1 cellular context compared by ENCODE assay signal in the genomic region with DNA sequence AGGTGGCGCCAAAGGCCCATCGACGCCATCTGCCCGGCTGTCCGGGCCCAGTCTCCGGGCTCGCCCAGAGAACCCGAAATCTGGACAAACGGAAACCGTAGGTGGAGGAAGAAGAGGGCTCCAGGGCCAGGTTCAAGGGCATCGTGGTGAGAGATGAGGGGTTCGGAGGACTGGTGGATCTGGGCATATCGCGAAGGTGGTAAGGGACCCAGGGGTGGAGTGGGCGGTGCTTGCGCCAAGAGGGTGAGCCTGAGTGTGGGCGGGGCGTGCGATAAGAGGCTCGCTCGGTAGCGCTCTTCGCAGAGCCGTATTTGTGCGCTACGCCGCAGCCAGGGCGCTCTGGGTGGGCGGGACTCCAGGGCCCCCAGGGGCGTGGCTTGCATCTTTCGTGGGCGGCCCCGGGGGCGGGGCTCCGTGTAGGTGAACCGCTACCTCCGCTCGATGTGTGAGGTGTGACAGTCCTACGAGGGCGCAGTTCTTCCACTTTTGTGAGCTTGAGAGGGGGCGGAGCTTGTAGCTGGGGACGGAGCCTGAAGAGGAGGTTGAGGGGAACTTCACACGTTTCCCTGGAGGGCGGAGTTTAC.
TF ChIP-seq lines count a peak whose summit lies in the region.

No MANE protein-coding gene starts in this region.

TF ChIP-seq in HepG2, 621 proteins besides CTCF, POLR2A, EP300 and RAD21 (continued from another document and continues in another):
- TF ChIP-seq, protein P1, sequence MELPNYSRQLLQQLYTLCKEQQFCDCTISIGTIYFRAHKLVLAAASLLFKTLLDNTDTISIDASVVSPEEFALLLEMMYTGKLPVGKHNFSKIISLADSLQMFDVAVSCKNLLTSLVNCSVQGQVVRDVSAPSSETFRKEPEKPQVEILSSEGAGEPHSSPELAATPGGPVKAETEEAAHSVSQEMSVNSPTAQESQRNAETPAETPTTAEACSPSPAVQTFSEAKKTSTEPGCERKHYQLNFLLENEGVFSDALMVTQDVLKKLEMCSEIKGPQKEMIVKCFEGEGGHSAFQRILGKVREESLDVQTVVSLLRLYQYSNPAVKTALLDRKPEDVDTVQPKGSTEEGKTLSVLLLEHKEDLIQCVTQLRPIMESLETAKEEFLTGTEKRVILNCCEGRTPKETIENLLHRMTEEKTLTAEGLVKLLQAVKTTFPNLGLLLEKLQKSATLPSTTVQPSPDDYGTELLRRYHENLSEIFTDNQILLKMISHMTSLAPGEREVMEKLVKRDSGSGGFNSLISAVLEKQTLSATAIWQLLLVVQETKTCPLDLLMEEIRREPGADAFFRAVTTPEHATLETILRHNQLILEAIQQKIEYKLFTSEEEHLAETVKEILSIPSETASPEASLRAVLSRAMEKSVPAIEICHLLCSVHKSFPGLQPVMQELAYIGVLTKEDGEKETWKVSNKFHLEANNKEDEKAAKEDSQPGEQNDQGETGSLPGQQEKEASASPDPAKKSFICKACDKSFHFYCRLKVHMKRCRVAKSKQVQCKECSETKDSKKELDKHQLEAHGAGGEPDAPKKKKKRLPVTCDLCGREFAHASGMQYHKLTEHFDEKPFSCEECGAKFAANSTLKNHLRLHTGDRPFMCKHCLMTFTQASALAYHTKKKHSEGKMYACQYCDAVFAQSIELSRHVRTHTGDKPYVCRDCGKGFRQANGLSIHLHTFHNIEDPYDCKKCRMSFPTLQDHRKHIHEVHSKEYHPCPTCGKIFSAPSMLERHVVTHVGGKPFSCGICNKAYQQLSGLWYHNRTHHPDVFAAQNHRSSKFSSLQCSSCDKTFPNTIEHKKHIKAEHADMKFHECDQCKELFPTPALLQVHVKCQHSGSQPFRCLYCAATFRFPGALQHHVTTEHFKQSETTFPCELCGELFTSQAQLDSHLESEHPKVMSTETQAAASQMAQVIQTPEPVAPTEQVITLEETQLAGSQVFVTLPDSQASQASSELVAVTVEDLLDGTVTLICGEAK (IDR thresholded peaks at IDR 0.05): no peak
- TF ChIP-seq, protein P1 (CRISPR knock-in tag; IDR thresholded peaks at IDR 0.05): no peak; the same call in none of the 2 replicates
- TF ChIP-seq DNMT3B (CRISPR knock-in tag; conservative IDR thresholded peaks at IDR 0.05) (peak; percentile 75; the same call in 1 of the 2 replicates), GABPB1 (CRISPR knock-in tag; IDR thresholded peaks at IDR 0.05) (peak; percentile 59; the same call in 1 of the 2 replicates), NFIC (IDR thresholded peaks at IDR 0.05; ENCODE audit: low read length) (no peak), ZNF737 (CRISPR knock-in tag; IDR thresholded peaks at IDR 0.05; ENCODE audit: borderline replicate concordance) (no peak), ELF4 (CRISPR knock-in tag; IDR thresholded peaks at IDR 0.05; ENCODE audit: borderline replicate concordance) (no peak), AGO1 (IDR thresholded peaks at IDR 0.05; ENCODE audit: low read depth, low read length, poor library complexity, severe bottlenecking) (no peak), ZNF598 (CRISPR knock-in tag; IDR thresholded peaks at IDR 0.05; ENCODE audit: borderline replicate concordance) (peak; percentile 62; the same call in 1 of the 2 replicates), ZNF451 (CRISPR knock-in tag; IDR thresholded peaks at IDR 0.05) (no peak; the same call in 1 of the 2 replicates), ZKSCAN5 (CRISPR knock-in tag; IDR thresholded peaks at IDR 0.05) (no peak), SMAD9 (CRISPR knock-in tag; IDR thresholded peaks at IDR 0.05) (peak; percentile 54; the same call in 1 of the 2 replicates), KDM2A (CRISPR knock-in tag; IDR thresholded peaks at IDR 0.05; ENCODE audit: borderline replicate concordance, low read depth) (peak; percentile 59; the same call in 1 of the 2 replicates), MEIS2 (CRISPR knock-in tag; IDR thresholded peaks at IDR 0.05) (peak; percentile 36; the same call in 1 of the 2 replicates), ZNF839 (CRISPR knock-in tag; IDR thresholded peaks at IDR 0.05; ENCODE audit: borderline replicate concordance) (peak; percentile 73; the same call in 1 of the 2 replicates), KAT2B (IDR thresholded peaks at IDR 0.05; ENCODE audit: borderline replicate concordance, low read depth, low read length) (no peak), ZBTB7A (CRISPR knock-in tag; IDR thresholded peaks at IDR 0.05) (no peak), ZNF263 (CRISPR knock-in tag; IDR thresholded peaks at IDR 0.05) (peak; percentile 70), MXD4 (CRISPR knock-in tag; IDR thresholded peaks at IDR 0.05) (peak; percentile 26; the same call in 1 of the 2 replicates), HOXA3 (CRISPR knock-in tag; IDR thresholded peaks at IDR 0.05) (peak; percentile 50; the same call in 1 of the 2 replicates), ZNF788 (CRISPR knock-in tag; IDR thresholded peaks at IDR 0.05; ENCODE audit: borderline replicate concordance) (peak; percentile 68; the same call in 1 of the 2 replicates)
- TF ChIP-seq, protein P2, sequence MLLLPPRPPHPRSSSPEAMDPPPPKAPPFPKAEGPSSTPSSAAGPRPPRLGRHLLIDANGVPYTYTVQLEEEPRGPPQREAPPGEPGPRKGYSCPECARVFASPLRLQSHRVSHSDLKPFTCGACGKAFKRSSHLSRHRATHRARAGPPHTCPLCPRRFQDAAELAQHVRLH (CRISPR knock-in tag; IDR thresholded peaks at IDR 0.05; ENCODE audit: borderline replicate concordance, low read depth): 0 out of 2 replicates have a peak, but pooled peaks have one; percentile 81
- TF ChIP-seq, protein P3, sequence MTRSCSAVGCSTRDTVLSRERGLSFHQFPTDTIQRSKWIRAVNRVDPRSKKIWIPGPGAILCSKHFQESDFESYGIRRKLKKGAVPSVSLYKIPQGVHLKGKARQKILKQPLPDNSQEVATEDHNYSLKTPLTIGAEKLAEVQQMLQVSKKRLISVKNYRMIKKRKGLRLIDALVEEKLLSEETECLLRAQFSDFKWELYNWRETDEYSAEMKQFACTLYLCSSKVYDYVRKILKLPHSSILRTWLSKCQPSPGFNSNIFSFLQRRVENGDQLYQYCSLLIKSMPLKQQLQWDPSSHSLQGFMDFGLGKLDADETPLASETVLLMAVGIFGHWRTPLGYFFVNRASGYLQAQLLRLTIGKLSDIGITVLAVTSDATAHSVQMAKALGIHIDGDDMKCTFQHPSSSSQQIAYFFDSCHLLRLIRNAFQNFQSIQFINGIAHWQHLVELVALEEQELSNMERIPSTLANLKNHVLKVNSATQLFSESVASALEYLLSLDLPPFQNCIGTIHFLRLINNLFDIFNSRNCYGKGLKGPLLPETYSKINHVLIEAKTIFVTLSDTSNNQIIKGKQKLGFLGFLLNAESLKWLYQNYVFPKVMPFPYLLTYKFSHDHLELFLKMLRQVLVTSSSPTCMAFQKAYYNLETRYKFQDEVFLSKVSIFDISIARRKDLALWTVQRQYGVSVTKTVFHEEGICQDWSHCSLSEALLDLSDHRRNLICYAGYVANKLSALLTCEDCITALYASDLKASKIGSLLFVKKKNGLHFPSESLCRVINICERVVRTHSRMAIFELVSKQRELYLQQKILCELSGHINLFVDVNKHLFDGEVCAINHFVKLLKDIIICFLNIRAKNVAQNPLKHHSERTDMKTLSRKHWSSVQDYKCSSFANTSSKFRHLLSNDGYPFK (CRISPR knock-in tag; IDR thresholded peaks at IDR 0.05; ENCODE audit: borderline replicate concordance): peak; percentile 85
- TF ChIP-seq, protein P4, sequence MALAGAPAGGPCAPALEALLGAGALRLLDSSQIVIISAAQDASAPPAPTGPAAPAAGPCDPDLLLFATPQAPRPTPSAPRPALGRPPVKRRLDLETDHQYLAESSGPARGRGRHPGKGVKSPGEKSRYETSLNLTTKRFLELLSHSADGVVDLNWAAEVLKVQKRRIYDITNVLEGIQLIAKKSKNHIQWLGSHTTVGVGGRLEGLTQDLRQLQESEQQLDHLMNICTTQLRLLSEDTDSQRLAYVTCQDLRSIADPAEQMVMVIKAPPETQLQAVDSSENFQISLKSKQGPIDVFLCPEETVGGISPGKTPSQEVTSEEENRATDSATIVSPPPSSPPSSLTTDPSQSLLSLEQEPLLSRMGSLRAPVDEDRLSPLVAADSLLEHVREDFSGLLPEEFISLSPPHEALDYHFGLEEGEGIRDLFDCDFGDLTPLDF (CRISPR knock-in tag; IDR thresholded peaks at IDR 0.05): 0 out of 2 replicates have a peak, but pooled peaks have one; percentile 9
- TF ChIP-seq, protein P5, sequence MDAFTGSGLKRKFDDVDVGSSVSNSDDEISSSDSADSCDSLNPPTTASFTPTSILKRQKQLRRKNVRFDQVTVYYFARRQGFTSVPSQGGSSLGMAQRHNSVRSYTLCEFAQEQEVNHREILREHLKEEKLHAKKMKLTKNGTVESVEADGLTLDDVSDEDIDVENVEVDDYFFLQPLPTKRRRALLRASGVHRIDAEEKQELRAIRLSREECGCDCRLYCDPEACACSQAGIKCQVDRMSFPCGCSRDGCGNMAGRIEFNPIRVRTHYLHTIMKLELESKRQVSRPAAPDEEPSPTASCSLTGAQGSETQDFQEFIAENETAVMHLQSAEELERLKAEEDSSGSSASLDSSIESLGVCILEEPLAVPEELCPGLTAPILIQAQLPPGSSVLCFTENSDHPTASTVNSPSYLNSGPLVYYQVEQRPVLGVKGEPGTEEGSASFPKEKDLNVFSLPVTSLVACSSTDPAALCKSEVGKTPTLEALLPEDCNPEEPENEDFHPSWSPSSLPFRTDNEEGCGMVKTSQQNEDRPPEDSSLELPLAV (CRISPR knock-in tag; conservative IDR thresholded peaks at IDR 0.05; ENCODE audit: low read depth): no peak
- TF ChIP-seq, protein P6, sequence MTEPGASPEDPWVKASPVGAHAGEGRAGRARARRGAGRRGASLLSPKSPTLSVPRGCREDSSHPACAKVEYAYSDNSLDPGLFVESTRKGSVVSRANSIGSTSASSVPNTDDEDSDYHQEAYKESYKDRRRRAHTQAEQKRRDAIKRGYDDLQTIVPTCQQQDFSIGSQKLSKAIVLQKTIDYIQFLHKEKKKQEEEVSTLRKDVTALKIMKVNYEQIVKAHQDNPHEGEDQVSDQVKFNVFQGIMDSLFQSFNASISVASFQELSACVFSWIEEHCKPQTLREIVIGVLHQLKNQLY (CRISPR knock-in tag; IDR thresholded peaks at IDR 0.05): peak; percentile 34; the same call in 1 of the 2 replicates
- TF ChIP-seq, protein P7, sequence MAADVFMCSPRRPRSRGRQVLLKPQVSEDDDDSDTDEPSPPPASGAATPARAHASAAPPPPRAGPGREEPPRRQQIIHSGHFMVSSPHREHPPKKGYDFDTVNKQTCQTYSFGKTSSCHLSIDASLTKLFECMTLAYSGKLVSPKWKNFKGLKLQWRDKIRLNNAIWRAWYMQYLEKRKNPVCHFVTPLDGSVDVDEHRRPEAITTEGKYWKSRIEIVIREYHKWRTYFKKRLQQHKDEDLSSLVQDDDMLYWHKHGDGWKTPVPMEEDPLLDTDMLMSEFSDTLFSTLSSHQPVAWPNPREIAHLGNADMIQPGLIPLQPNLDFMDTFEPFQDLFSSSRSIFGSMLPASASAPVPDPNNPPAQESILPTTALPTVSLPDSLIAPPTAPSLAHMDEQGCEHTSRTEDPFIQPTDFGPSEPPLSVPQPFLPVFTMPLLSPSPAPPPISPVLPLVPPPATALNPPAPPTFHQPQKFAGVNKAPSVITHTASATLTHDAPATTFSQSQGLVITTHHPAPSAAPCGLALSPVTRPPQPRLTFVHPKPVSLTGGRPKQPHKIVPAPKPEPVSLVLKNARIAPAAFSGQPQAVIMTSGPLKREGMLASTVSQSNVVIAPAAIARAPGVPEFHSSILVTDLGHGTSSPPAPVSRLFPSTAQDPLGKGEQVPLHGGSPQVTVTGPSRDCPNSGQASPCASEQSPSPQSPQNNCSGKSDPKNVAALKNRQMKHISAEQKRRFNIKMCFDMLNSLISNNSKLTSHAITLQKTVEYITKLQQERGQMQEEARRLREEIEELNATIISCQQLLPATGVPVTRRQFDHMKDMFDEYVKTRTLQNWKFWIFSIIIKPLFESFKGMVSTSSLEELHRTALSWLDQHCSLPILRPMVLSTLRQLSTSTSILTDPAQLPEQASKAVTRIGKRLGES (CRISPR knock-in tag; IDR thresholded peaks at IDR 0.05; ENCODE audit: borderline replicate concordance): no peak
- TF ChIP-seq, protein P8, sequence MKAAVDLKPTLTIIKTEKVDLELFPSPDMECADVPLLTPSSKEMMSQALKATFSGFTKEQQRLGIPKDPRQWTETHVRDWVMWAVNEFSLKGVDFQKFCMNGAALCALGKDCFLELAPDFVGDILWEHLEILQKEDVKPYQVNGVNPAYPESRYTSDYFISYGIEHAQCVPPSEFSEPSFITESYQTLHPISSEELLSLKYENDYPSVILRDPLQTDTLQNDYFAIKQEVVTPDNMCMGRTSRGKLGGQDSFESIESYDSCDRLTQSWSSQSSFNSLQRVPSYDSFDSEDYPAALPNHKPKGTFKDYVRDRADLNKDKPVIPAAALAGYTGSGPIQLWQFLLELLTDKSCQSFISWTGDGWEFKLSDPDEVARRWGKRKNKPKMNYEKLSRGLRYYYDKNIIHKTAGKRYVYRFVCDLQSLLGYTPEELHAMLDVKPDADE (CRISPR knock-in tag; IDR thresholded peaks at IDR 0.05): no peak
- TF ChIP-seq, protein P9, sequence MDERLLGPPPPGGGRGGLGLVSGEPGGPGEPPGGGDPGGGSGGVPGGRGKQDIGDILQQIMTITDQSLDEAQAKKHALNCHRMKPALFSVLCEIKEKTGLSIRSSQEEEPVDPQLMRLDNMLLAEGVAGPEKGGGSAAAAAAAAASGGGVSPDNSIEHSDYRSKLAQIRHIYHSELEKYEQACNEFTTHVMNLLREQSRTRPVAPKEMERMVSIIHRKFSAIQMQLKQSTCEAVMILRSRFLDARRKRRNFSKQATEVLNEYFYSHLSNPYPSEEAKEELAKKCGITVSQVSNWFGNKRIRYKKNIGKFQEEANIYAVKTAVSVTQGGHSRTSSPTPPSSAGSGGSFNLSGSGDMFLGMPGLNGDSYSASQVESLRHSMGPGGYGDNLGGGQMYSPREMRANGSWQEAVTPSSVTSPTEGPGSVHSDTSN (CRISPR knock-in tag; IDR thresholded peaks at IDR 0.05): no peak
